Comparison of ENCODE assay signal across 23 cellular contexts in genomic region chr3:98846101-98846500, GRCh38. TPM values are rescaled to one million over a fixed set of nuclear protein-coding genes. Genes with fewer than 3 reads are reported as not detected.
DNase-seq lines count a peak whose midpoint lies in the region; TF ChIP-seq lines count a peak whose summit lies in the region.
"Had no signal": no experiment of that assay in that cellular context is flagged by ENCODE, and none has a peak within 500 bp of the region (broad histone marks: within the 10 kb centered on the region; RNA-seq: fewer than 3 reads in every experiment).

No MANE protein-coding gene starts in this region.

- no peak overlapping the region for H3K4me3 ChIP-seq in fibroblast of villous mesenchyme (ENCODE audit: low read depth, low read length)
- H3K4me3 ChIP-seq in colonic mucosa, result no peak overlapping the region
- H3K4me3 ChIP-seq: adrenal gland, cardiac muscle cell, pancreas, SJCRH30 had no signal

- intact Hi-C loops in colonic mucosa (cut with DNase I), result no loop called here

- no peaks in the 10 kb centered on the region for H3K4me1 ChIP-seq in colonic mucosa
- H3K4me1 ChIP-seq: pancreas, SJCRH30 had no signal

- H3K27ac ChIP-seq in colonic mucosa, result no peak overlapping the region
- H3K27ac ChIP-seq: adrenal gland, cardiac muscle cell, pancreas, SJCRH30 had no signal

- H3K9ac ChIP-seq in colonic mucosa (ENCODE audit: low read depth in 2 of 2, low read length in 2 of 2), result no peak overlapping the region

- peak; percentile 41 for DNase-seq in AG08395 (ENCODE audit: low spot score)
- DNase-seq in HCEC 1CT, result peak; percentile 7
- peak; percentile 50 for DNase-seq in amniotic epithelial cell (ENCODE audit: low read depth)
- DNase-seq in fibroblast of villous mesenchyme (ENCODE audit: low read depth), result peak; percentile 52
- DNase-seq in colonic mucosa, result no peak
- DNase-seq in NAMALWA (ENCODE audit: low spot score), result no peak
- no peak for DNase-seq in GM13977 (ENCODE audit: low spot score)
- DNase-seq in erythroblast (lab: John Stamatoyannopoulos, UW), result no peak
- DNase-seq: activated CD4-positive, alpha-beta T cell treated with anti-CD3 and anti-CD28 coated beads, Interleukin-2, amount 10 ng/mL, durations not matched to agents 24 days and 14 days; activated CD8-positive, alpha-beta memory T cell treated with anti-CD3 and anti-CD28 coated beads, Interleukin-2, amount 50 U/mL, for 48 hours; activated gamma-delta T cell treated with Interleukin-2 at 50 U/mL for 16 hours; adrenal gland; DMS79 treated with DMSO at 0.1 percent for 48 hours; KBM-7; left colon; natural killer cell; NCI-H187 treated with DMSO at 0.1 percent for 48 hours; NCI-H2227 treated with DMSO at 0.1 percent for 48 hours; NCI-H774; pancreas; SJCRH30; T-helper 2 cell had no signal

- no peaks in the 10 kb centered on the region for H3K9me3 ChIP-seq in colonic mucosa
- H3K9me3 ChIP-seq: adrenal gland, pancreas had no signal

- in situ Hi-C loops in GM13977 (cut with MboI; ENCODE audit: low pct_unique_long_range_greater_than_20kb, low sequenced_read_pairs, unreplicated experiment), result no loop called here

- TF ChIP-seq POLR2A in erythroblast (IDR thresholded peaks at IDR 0.05; ENCODE audit: low read length), result no peak

- TF ChIP-seq CTCF in fibroblast of villous mesenchyme (IDR thresholded peaks at IDR 0.05; ENCODE audit: insufficient read depth, low read depth, low read length) (no peak), colonic mucosa (IDR thresholded peaks at IDR 0.05) (no peak), GM13977 (IDR thresholded peaks at IDR 0.05; ENCODE audit: extremely low read depth, insufficient read depth, missing control alignments) (no peak)

- H3K27me3 ChIP-seq in colonic mucosa, result no peaks in the 10 kb centered on the region
- H3K27me3 ChIP-seq: adrenal gland, cardiac muscle cell, pancreas, SJCRH30 had no signal

- no peaks in the 10 kb centered on the region for H3K36me3 ChIP-seq in colonic mucosa
- H3K36me3 ChIP-seq: pancreas had no signal

RNA-seq across cellular contexts. Expression of gene DCBLD2, which starts 55.4 kb away (rescaled TPM):
- total RNA-seq in fibroblast of villous mesenchyme (225 and 300 TPM in 2 replicates), colonic mucosa (10 to 100 TPM; 12.8 to 13.0 TPM)

Comparison
In these comparisons a context has a peak if more than half of its experiments do, and no peak if none do; other contexts are left out.
1. DNase-seq: peak in AG08395 (single experiment), HCEC 1CT (single experiment), amniotic epithelial cell (single experiment) and fibroblast of villous mesenchyme (single experiment); none in colonic mucosa (single experiment), NAMALWA (single experiment), GM13977 (single experiment) and erythroblast (0 of 2).
2. RNA of gene DCBLD2, which starts 55.4 kb away (total RNA-seq): 225 to 300 TPM in fibroblast of villous mesenchyme; 12.8 to 13.0 TPM in colonic mucosa; every median in the first group is over 10 times any median in the second.